Comparison of ENCODE assay signal across 13 cellular contexts in genomic region chr3:123383101-123384053, GRCh38.
A peak's percentile ranks its signal among the peaks of the same experiment; 100 is the strongest.
DNase-seq lines count a peak whose midpoint lies in the region; ATAC-seq lines count a peak whose summit lies in the region.
"Had no signal": no experiment of that assay in that cellular context is flagged by ENCODE, and none has a peak within 500 bp of the region (broad histone marks: within the 10 kb centered on the region; RNA-seq: fewer than 3 reads in every experiment).

No MANE protein-coding gene starts in this region.

- DNase-seq in NCI-H2227 (lab: John Stamatoyannopoulos, UW; ENCODE audit: unreplicated experiment), result peak; percentile 34
- no peak for DNase-seq in NCI-H2227 treated with DMSO at 0.1 percent for 48 hours (lab: John Stamatoyannopoulos, UW)
- peak; percentile 67 for DNase-seq in dedifferentiated amniotic fluid mesenchymal stem cell (ENCODE audit: extremely low spot score)
- DNase-seq in left colon, result no peak
- DNase-seq in NK-92 (lab: John Stamatoyannopoulos, UW; ENCODE audit: unreplicated experiment), result no peak
- DNase-seq: central memory CD4-positive, alpha-beta T cell; naive B cell; NCI-H1417; OCI-M1; stimulated activated CD4-positive, alpha-beta T cell treated with anti-CD3 and anti-CD28 coated beads, Interleukin-12 subunit alpha, Interleukin-12 subunit beta, amount 100 ng/mL, for 4 hours had no signal

- intact Hi-C loops in left colon (cut with DNase I, micrococcal nuclease), result no loop called here

- peak; percentile 38 for ATAC-seq in left colon
- no peak for ATAC-seq in HG02938 (IDR thresholded peaks at IDR 0.05; ENCODE audit: unreplicated experiment)
- no peak for ATAC-seq in GM21737 (IDR thresholded peaks at IDR 0.05; ENCODE audit: unreplicated experiment)
- no peak for ATAC-seq in HG02798 (IDR thresholded peaks at IDR 0.05; ENCODE audit: poor library complexity, unreplicated experiment)

Comparison
In these comparisons a context has a peak if more than half of its experiments do, and no peak if none do; other contexts are left out.
1. DNase-seq: peak in NCI-H2227 (single experiment) and dedifferentiated amniotic fluid mesenchymal stem cell (single experiment); none in NCI-H2227 treated with DMSO at 0.1 percent for 48 hours (single experiment), left colon (0 of 2) and NK-92 (single experiment).